In genomic region chr1:26853600-26853999, GRCh38 we compare ENCODE assay signal across 10 cellular contexts. TPM values are rescaled to one million over a fixed set of nuclear protein-coding genes. Genes with fewer than 3 reads are reported as not detected.
A peak's percentile ranks its signal among the peaks of the same experiment; 100 is the strongest.
DNase-seq lines count a peak whose midpoint lies in the region; ATAC-seq and TF ChIP-seq lines count a peak whose summit lies in the region.
"Had no signal": no experiment of that assay in that cellular context is flagged by ENCODE, and none has a peak within 500 bp of the region (broad histone marks: within the 10 kb centered on the region; RNA-seq: fewer than 3 reads in every experiment).

No MANE protein-coding gene starts in this region.

- DNase-seq in PC-3 (no peak), epithelial cell of prostate (ENCODE audit: low read depth, low spot score) (no peak), NCI-H128 (lab: John Stamatoyannopoulos, UW; ENCODE audit: unreplicated experiment) (no peak), C1 segment of cervical spinal cord (lab: John Stamatoyannopoulos, UW) (no peak), SIG-M5 (lab: John Stamatoyannopoulos, UW) (no peak)
- DNase-seq: NCI-H524 treated with DMSO at 0.1 percent for 48 hours had no signal

- H3F3A ChIP-seq in PC-3 (ENCODE audit: low read length, unreplicated experiment) = peaks cover 5% of the 10 kb centered on the region

- H3K9ac ChIP-seq in PC-3 (ENCODE audit: low read length) = peak overlapping the region; percentile 48

- peak overlapping the region; percentile 44 for H3K4me2 ChIP-seq in PC-3 (ENCODE audit: low read length)

- H3K4me3 ChIP-seq in PC-3 (ENCODE audit: low read length) = no peak overlapping the region
- H3K4me3 ChIP-seq in skin epidermis = no peak overlapping the region
- H3K4me3 ChIP-seq: GM12878 had no signal

- H3K4me1 ChIP-seq in PC-3 (ENCODE audit: insufficient read depth, low read length) = peaks cover 57% of the 10 kb centered on the region

- intact Hi-C loops in PC-3 (cut with micrococcal nuclease) = loop anchor here (1.0 kb wide), 2 partner anchors 9 to 25 kb away; no protein-coding TSS in a partner anchor

- no peak for TF ChIP-seq CTCF in PC-3 (conservative IDR thresholded peaks at IDR 0.05; ENCODE audit: low read depth, low read length)

- no peaks in the 10 kb centered on the region for H3K79me2 ChIP-seq in PC-3 (ENCODE audit: low read length)

- no peaks in the 10 kb centered on the region for H4K20me1 ChIP-seq in PC-3 (ENCODE audit: low read length)

- POLR2A ChIA-PET in PC-3 (lab: Charles Lee; ENCODE audit: unreplicated experiment) = no interaction called here

- peaks cover 41% of the 10 kb centered on the region for H3K36me3 ChIP-seq in PC-3 (ENCODE audit: low read depth, low read length)

- ATAC-seq in PC-3 = no peak

- no peaks in the 10 kb centered on the region for H3K27me3 ChIP-seq in PC-3 (ENCODE audit: low read length)

- H3K9me2 ChIP-seq in PC-3 (replicated peaks; ENCODE audit: low read length) = no peaks in the 10 kb centered on the region

- CTCF ChIA-PET in PC-3 (lab: Charles Lee) = no interaction called here

- BruUV-seq in PC-3 (replicated peaks; lab: Mats Ljungman, UMichigan) = no TSS peak

- H3K9me3 ChIP-seq in PC-3 (ENCODE audit: low read length) = no peaks in the 10 kb centered on the region

- H3K27ac ChIP-seq in PC-3 (ENCODE audit: low read length) = peak overlapping the region; percentile 89
- H3K27ac ChIP-seq in epithelial cell of prostate = peak overlapping the region; percentile 99
- peak overlapping the region in 19 of 21 experiments; percentile 17 to 98 (median 87) for H3K27ac ChIP-seq in skin epidermis

- H2AFZ ChIP-seq in PC-3 (ENCODE audit: low read length) = no peak overlapping the region

RNA-seq across cellular contexts. Expression of gene SFN, which starts 9.3 kb away (rescaled TPM):
- 411 and 577 TPM in 2 replicates for total RNA-seq in PC-3 (2014; rRNA removed)
- total RNA-seq: LHCN-M2, temporal lobe had no signal

RNA-seq across cellular contexts. Expression of gene ZDHHC18, which starts 27.1 kb away (rescaled TPM):
- total RNA-seq in PC-3 (2014; rRNA removed) = 18.1 and 26.9 TPM in 2 replicates

RNA-seq across cellular contexts. Expression of gene GPN2, which starts 36.5 kb away (rescaled TPM):
- total RNA-seq in PC-3 (2014; rRNA removed) = 24.6 and 28.2 TPM in 2 replicates

RNA-seq across cellular contexts. Expression of gene GPATCH3, which starts 46.7 kb away (rescaled TPM):
- total RNA-seq in PC-3 (2014; rRNA removed) = 16.1 and 18.8 TPM in 2 replicates
